Comparison of ENCODE assay signal across 10 cellular contexts in genomic region chr6:127520061-127520460, GRCh38. TPM values are rescaled to one million over a fixed set of nuclear protein-coding genes. Genes with fewer than 3 reads are reported as not detected.
A peak's percentile ranks its signal among the peaks of the same experiment; 100 is the strongest.
DNase-seq lines count a peak whose midpoint lies in the region; ATAC-seq, FAIRE-seq and TF ChIP-seq lines count a peak whose summit lies in the region.
"Had no signal": no experiment of that assay in that cellular context is flagged by ENCODE, and none has a peak within 500 bp of the region (broad histone marks: within the 10 kb centered on the region; RNA-seq: fewer than 3 reads in every experiment).

No MANE protein-coding gene starts in this region.

- FAIRE-seq in HepG2 (lab: Jason Lieb, UNC), result no peak

- H3K27me3 ChIP-seq in HepG2 (ENCODE audit: control insufficient read depth in 1 of 2, insufficient read depth in 2 of 2, low read length in 2 of 2) (peaks cover 4 to 28% of the 10 kb centered on the region in 2 experiments; a peak in 3 of 5 replicates), right lobe of liver (peaks cover 8 to 23% of the 10 kb centered on the region in 2 donors), fibroblast of lung (ENCODE audit: control insufficient read depth, insufficient read depth, low read length) (no peaks in the 10 kb centered on the region)

- H3K4me1 ChIP-seq in HepG2 (ENCODE audit: insufficient read depth, low read length) (peaks cover 5% of the 10 kb centered on the region), right lobe of liver (peaks cover 0 to 17% (median 0%) of the 10 kb centered on the region in 4 donors), fibroblast of lung (ENCODE audit: control insufficient read depth, extremely low read depth, insufficient read depth, low read length) (no peaks in the 10 kb centered on the region)

- peak overlapping the region; percentile 68 for H3K4me3 Mint-ChIP-seq in stimulated activated effector memory CD8-positive, alpha-beta T cell treated with anti-CD3 and anti-CD28 coated beads, Interleukin-12 subunit alpha, Interleukin-12 subunit beta, amount 100 ng/mL, for 72 hours

- ATAC-seq in HepG2, result no peak
- no peak for ATAC-seq in right lobe of liver
- no peak for ATAC-seq in stimulated activated effector memory CD8-positive, alpha-beta T cell treated with anti-CD3 and anti-CD28 coated beads, Interleukin-12 subunit alpha, Interleukin-12 subunit beta, amount 100 ng/mL, for 72 hours
- ATAC-seq in GM18867 (IDR thresholded peaks at IDR 0.05; ENCODE audit: unreplicated experiment), result no peak
- ATAC-seq in GM21515 (IDR thresholded peaks at IDR 0.05; ENCODE audit: unreplicated experiment), result no peak

- H3K9ac ChIP-seq in HepG2 (ENCODE audit: insufficient read depth, low read depth, low read length) (no peak overlapping the region), fibroblast of lung (ENCODE audit: insufficient read depth, low read length) (no peak overlapping the region)
- H3K9ac ChIP-seq: KMS-11 had no signal

- in situ Hi-C loops in HepG2 (cut with HindIII; ENCODE audit: extremely low pct_ligation_motif_present, low pct_unique_long_range_greater_than_20kb), result no loop called here

- no peak for TF ChIP-seq CTCF in HepG2 (CRISPR knock-in tag; IDR thresholded peaks at IDR 0.05)
- no peak for TF ChIP-seq CTCF in right lobe of liver (IDR thresholded peaks at IDR 0.05)
- no peak for TF ChIP-seq CTCF in fibroblast of lung (conservative IDR thresholded peaks at IDR 0.05 in 1 of 2, IDR thresholded peaks at IDR 0.05 in 1 of 2; ENCODE audit: low read depth in 1 of 2, low read length in 2 of 2)

- intact Hi-C loops in HepG2 (cut with micrococcal nuclease; ENCODE audit: unreplicated experiment) (loop anchor here (5.0 kb wide), 1 partner anchor 1263 kb away; no protein-coding TSS in a partner anchor), right lobe of liver (cut with DNase I) (loop anchor here in 1 of 2 donors (10.0 kb wide), 1 partner anchor 45 kb away; no protein-coding TSS in a partner anchor)

- no peak for TF ChIP-seq RAD21 in HepG2 (CRISPR knock-in tag; IDR thresholded peaks at IDR 0.05)

- H3K4me3 ChIP-seq in HepG2 (replicated peaks in 1 of 3; ENCODE audit: insufficient read depth in 1 of 3, low read depth in 2 of 3, low read length in 3 of 3), result no peak overlapping the region
- H3K4me3 ChIP-seq in right lobe of liver, result no peak overlapping the region
- no peak overlapping the region for H3K4me3 ChIP-seq in fibroblast of lung (replicated peaks in 1 of 4; ENCODE audit: control extremely low read depth in 1 of 4, insufficient read depth in 1 of 4, low read depth in 3 of 4, low read length in 4 of 4)

- peaks cover 1% of the 10 kb centered on the region for H3K36me3 Mint-ChIP-seq in stimulated activated effector memory CD8-positive, alpha-beta T cell treated with anti-CD3 and anti-CD28 coated beads, Interleukin-12 subunit alpha, Interleukin-12 subunit beta, amount 100 ng/mL, for 72 hours

- no peaks in the 10 kb centered on the region for H3K36me3 ChIP-seq in HepG2 (replicated peaks in 1 of 2; ENCODE audit: control insufficient read depth in 1 of 2, insufficient read depth in 2 of 2, low read length in 2 of 2)
- H3K36me3 ChIP-seq in right lobe of liver, result no peaks in the 10 kb centered on the region
- H3K36me3 ChIP-seq in fibroblast of lung (ENCODE audit: control insufficient read depth, insufficient read depth, low read length), result no peaks in the 10 kb centered on the region

- POLR2A ChIA-PET in HepG2 (lab: Yijun Ruan, JAX), result no interaction called here

- H3K79me2 ChIP-seq in HepG2 (ENCODE audit: insufficient read depth, low read length) (no peaks in the 10 kb centered on the region), fibroblast of lung (ENCODE audit: control insufficient read depth, insufficient read depth, low read length) (no peaks in the 10 kb centered on the region)

- BruUV-seq in HepG2 (replicated peaks; lab: Mats Ljungman, UMichigan), result no TSS peak

- H3K9me3 Mint-ChIP-seq in stimulated activated effector memory CD8-positive, alpha-beta T cell treated with anti-CD3 and anti-CD28 coated beads, Interleukin-12 subunit alpha, Interleukin-12 subunit beta, amount 100 ng/mL, for 72 hours, result no peaks in the 10 kb centered on the region
- H3K9me3 Mint-ChIP-seq: activated T-cell treated with anti-CD3 and anti-CD28 coated beads, Interleukin-2, amount 50 U/mL, for 24 hours had no signal

- H3K27ac ChIP-seq in HepG2 (ENCODE audit: extremely low read length, insufficient read depth, low read length) (no peak overlapping the region), right lobe of liver (no peak overlapping the region), fibroblast of lung (ENCODE audit: insufficient read depth, low read length) (no peak overlapping the region)
- H3K27ac ChIP-seq: KMS-11 had no signal

- H2AFZ ChIP-seq in HepG2 (ENCODE audit: low read length) (no peak overlapping the region), fibroblast of lung (ENCODE audit: low read length) (no peak overlapping the region)

- H3K4me2 ChIP-seq in HepG2 (ENCODE audit: low read depth, low read length) (no peak overlapping the region), fibroblast of lung (ENCODE audit: extremely low read depth, insufficient read depth, low read length) (no peak overlapping the region)
- H3K4me2 ChIP-seq: KMS-11 had no signal

- DNase-seq in HepG2 (ENCODE audit: low spot score) (no peak), right lobe of liver (no peak), RPMI7951 (ENCODE audit: low read depth) (peak; percentile 31), fibroblast of lung (ENCODE audit: low read depth in 2 of 2) (peak; percentile 15 to 50), NCI-H1694 (lab: John Stamatoyannopoulos, UW) (no peak)
- DNase-seq in stimulated activated effector memory CD8-positive, alpha-beta T cell treated with anti-CD3 and anti-CD28 coated beads, Interleukin-12 subunit alpha, Interleukin-12 subunit beta, amount 100 ng/mL, for 72 hours (ENCODE audit: low spot score in 2 of 2), result no peak
- DNase-seq: activated T-cell treated with anti-CD3 and anti-CD28 coated beads, Interleukin-2, amount 50 U/mL, for 24 hours had no signal

- CTCF ChIA-PET in HepG2 (lab: Yijun Ruan, JAX; ENCODE audit: low intra/inter-chr PET ratio, low total read pairs), result no interaction called here

- H3K4me1 Mint-ChIP-seq in stimulated activated effector memory CD8-positive, alpha-beta T cell treated with anti-CD3 and anti-CD28 coated beads, Interleukin-12 subunit alpha, Interleukin-12 subunit beta, amount 100 ng/mL, for 72 hours, result peaks cover 22% of the 10 kb centered on the region

- H3K27ac Mint-ChIP-seq in stimulated activated effector memory CD8-positive, alpha-beta T cell treated with anti-CD3 and anti-CD28 coated beads, Interleukin-12 subunit alpha, Interleukin-12 subunit beta, amount 100 ng/mL, for 72 hours, result no peak overlapping the region

- TF ChIP-seq EP300 in HepG2 (IDR thresholded peaks at IDR 0.05; ENCODE audit: low read depth in 2 of 2, low read length in 2 of 2) (no peak), HepG2 (CRISPR knock-in tag; IDR thresholded peaks at IDR 0.05; ENCODE audit: borderline replicate concordance) (no peak)

- H3K9me3 ChIP-seq in HepG2 (ENCODE audit: low read length), result no peaks in the 10 kb centered on the region
- no peaks in the 10 kb centered on the region for H3K9me3 ChIP-seq in right lobe of liver
- no peaks in the 10 kb centered on the region for H3K9me3 ChIP-seq in fibroblast of lung (ENCODE audit: control insufficient read depth, insufficient read depth, low read depth, low read length)

- H4K20me1 ChIP-seq in HepG2 (ENCODE audit: insufficient read depth, low read length), result peaks cover 5% of the 10 kb centered on the region
- H4K20me1 ChIP-seq in fibroblast of lung (ENCODE audit: control insufficient read depth, extremely low read depth, insufficient read depth, low read length), result no peaks in the 10 kb centered on the region

- WGBS in HepG2 (ENCODE audit: low lambda C conversion rate), result 0% methylated on average over 2 of the region's 2 CpGs
- 5% methylated on average over 2 of the region's 2 CpGs for WGBS in right lobe of liver (ENCODE audit: insufficient coverage, low coverage, low lambda C conversion rate, missing lambda C conversion rate)

- TF ChIP-seq POLR2A in HepG2 (IDR thresholded peaks at IDR 0.05; ENCODE audit: insufficient read depth in 1 of 2, low read depth in 2 of 2, low read length in 2 of 2) (no peak), right lobe of liver (IDR thresholded peaks at IDR 0.05) (no peak)

TF ChIP-seq in HepG2, 621 proteins besides CTCF, POLR2A, EP300 and RAD21 (continues in another document):
- TF ChIP-seq TP53 (CRISPR knock-in tag; conservative IDR thresholded peaks at IDR 0.05) (no peak), ZBTB3 (CRISPR knock-in tag; IDR thresholded peaks at IDR 0.05; ENCODE audit: borderline replicate concordance, low read depth) (no peak)

RNA-seq across cellular contexts. Expression of gene C6orf58, which starts 56.9 kb away (rescaled TPM):
- total RNA-seq in HepG2 (2016; rRNA removed; fragmentation: Illumina TruSeq; extraction: Trizol) (not detected in 2 replicates), right lobe of liver (not detected), fibroblast of lung (not detected in 2 replicates)
- not detected in 2 replicates for total RNA-seq in HepG2 (2016; cell fraction: cytosol; rRNA removed; fragmentation: Illumina TruSeq; extraction: Trizol; ENCODE audit: low read depth)
- total RNA-seq in HepG2 (2016; cell fraction: insoluble cytoplasmic fraction; rRNA removed; fragmentation: Illumina TruSeq; extraction: Trizol), result not detected in 2 replicates
- total RNA-seq in HepG2 (2016; cell fraction: membrane; rRNA removed; fragmentation: Illumina TruSeq; extraction: Trizol), result not detected in 2 replicates
- total RNA-seq in HepG2 (2016; cell fraction: nucleus; rRNA removed; fragmentation: Illumina TruSeq; extraction: Trizol), result not detected in 2 replicates
- polyA plus RNA-seq in HepG2 (2011; rRNA removed) (not detected in 2 replicates), fibroblast of lung (0.05 TPM in 1 of 2 replicates, not detected in the other)
- not detected in 2 replicates for polyA plus RNA-seq in HepG2 (2011; cell fraction: cytosol; rRNA removed)
- polyA plus RNA-seq in HepG2 (2011; cell fraction: nucleus; rRNA removed), result not detected in 2 replicates
- polyA plus RNA-seq in HepG2 (2012), result not detected in 2 replicates
- polyA plus RNA-seq in HepG2 (2016; cell fraction: cytosol; fragmentation: Illumina TruSeq; extraction: Trizol; ENCODE audit: low read depth), result not detected in 2 replicates
- 0.21 TPM in 1 of 2 replicates, not detected in the other for polyA plus RNA-seq in HepG2 (2016; cell fraction: insoluble cytoplasmic fraction; fragmentation: Illumina TruSeq; extraction: Trizol; ENCODE audit: low read depth)
- polyA plus RNA-seq in HepG2 (2016; cell fraction: membrane; fragmentation: Illumina TruSeq; extraction: Trizol; ENCODE audit: low read depth), result 0.16 TPM in 1 of 2 replicates, not detected in the other
- polyA plus RNA-seq in HepG2 (2016; cell fraction: nucleus; fragmentation: Illumina TruSeq; extraction: Trizol; ENCODE audit: insufficient read depth, low read depth), result not detected in 2 replicates
- not detected in 2 replicates for polyA minus RNA-seq in HepG2 (2011; rRNA and poly(A)+ RNA removed; ENCODE audit: low replicate concordance)
- not detected in 2 replicates for polyA minus RNA-seq in HepG2 (2011; cell fraction: cytosol; rRNA and poly(A)+ RNA removed)
- polyA minus RNA-seq in HepG2 (2011; cell fraction: nucleus; rRNA and poly(A)+ RNA removed), result not detected in 2 replicates
- total RNA-seq in RPMI7951 (2014; rRNA removed; shearing (Covaris generic)), result not detected in 2 replicates
- polyA plus RNA-seq in fibroblast of lung (2012), result not detected in 2 replicates
- not detected in 2 replicates for polyA minus RNA-seq in fibroblast of lung (ENCODE audit: low replicate concordance)

Comparison
In these comparisons a context has a peak if more than half of its experiments do, and no peak if none do; other contexts are left out.
1. DNase-seq: peak in RPMI7951 (single experiment) and fibroblast of lung (2 of 2); none in HepG2 (single experiment), right lobe of liver (0 of 3), stimulated activated effector memory CD8-positive, alpha-beta T cell treated with anti-CD3 and anti-CD28 coated beads, Interleukin-12 subunit alpha, Interleukin-12 subunit beta, amount 100 ng/mL, for 72 hours (0 of 2) and NCI-H1694 (single experiment).